Comparison of ENCODE assay signal across 13 cellular contexts in genomic region chr2:133197156-133197555, GRCh38.
DNase-seq lines count a peak whose midpoint lies in the region; ATAC-seq and TF ChIP-seq lines count a peak whose summit lies in the region.
"Had no signal": no experiment of that assay in that cellular context is flagged by ENCODE, and none has a peak within 500 bp of the region (broad histone marks: within the 10 kb centered on the region; RNA-seq: fewer than 3 reads in every experiment).

No MANE protein-coding gene starts in this region.

- ATAC-seq in IMR-90 (ENCODE audit: low read depth), result no peak
- ATAC-seq: HepG2 had no signal

- no peak overlapping the region for H3K56ac ChIP-seq in IMR-90 (ENCODE audit: extremely low read depth, insufficient read depth, low read length)

- peak; percentile 7 for DNase-seq in NCI-H510A treated with DMSO at 0.1 percent for 48 hours (lab: John Stamatoyannopoulos, UW)
- DNase-seq in NCI-H510A (lab: John Stamatoyannopoulos, UW), result no peak
- DNase-seq in IMR-90, result no peak
- DNase-seq in epithelial cell of esophagus (ENCODE audit: low read depth), result peak; percentile 62
- DNase-seq in mesenchymal stem cell, result no peak
- no peak for DNase-seq in stimulated activated CD4-positive, alpha-beta T cell treated with anti-CD3 and anti-CD28 coated beads, Interleukin-2, amount 100 ng/mL, for 24 hours
- DNase-seq in 8988T, result no peak
- DNase-seq: AML-193; Caco-2; CD4-positive, alpha-beta T cell; H9 had no signal

- no peak overlapping the region for H2AK9ac ChIP-seq in IMR-90 (replicated peaks; ENCODE audit: low read depth, low read length, poor library complexity)

- intact Hi-C loops in IMR-90 (cut with micrococcal nuclease), result loop anchor here (10.0 kb wide), 1 partner anchor 208 kb away; no protein-coding TSS in a partner anchor

- in situ Hi-C loops in IMR-90 (cut with MboI; ENCODE audit: low sequenced_read_pairs), result no loop called here

- H2BK5ac ChIP-seq in IMR-90 (ENCODE audit: low read depth, low read length, poor library complexity, severe bottlenecking), result no peak overlapping the region
- H2BK5ac ChIP-seq in mesenchymal stem cell (ENCODE audit: low read depth, low read length, poor library complexity, severe bottlenecking), result no peak overlapping the region

- H3K79me1 ChIP-seq in IMR-90 (ENCODE audit: low read depth in 1 of 2, low read length in 2 of 2) (peaks cover 25 to 37% of the 10 kb centered on the region in 2 experiments), mesenchymal stem cell (replicated peaks; ENCODE audit: low read length, poor library complexity, severe bottlenecking) (peaks cover 11% of the 10 kb centered on the region)

- H3K9ac ChIP-seq in IMR-90 (ENCODE audit: low read depth, low read length), result no peak overlapping the region
- H3K9ac ChIP-seq in mesenchymal stem cell (ENCODE audit: low read length), result no peak overlapping the region

- no peak overlapping the region for H3K23ac ChIP-seq in IMR-90 (ENCODE audit: low read depth, low read length)
- H3K23ac ChIP-seq in mesenchymal stem cell (ENCODE audit: low read length in 2 of 2), result no peak overlapping the region

- BruUV-seq in IMR-90 (replicated peaks; lab: Mats Ljungman, UMichigan), result no TSS peak

- H3K14ac ChIP-seq in IMR-90 (replicated peaks; ENCODE audit: low read depth, low read length) (no peak overlapping the region), mesenchymal stem cell (ENCODE audit: low read length in 2 of 2) (no peak overlapping the region)

- TF ChIP-seq CTCF in IMR-90 (conservative IDR thresholded peaks at IDR 0.05; ENCODE audit: low read depth, low read length) (no peak), epithelial cell of esophagus (IDR thresholded peaks at IDR 0.05; ENCODE audit: insufficient read depth, low read depth, low read length, missing control alignments) (no peak)

- H3K9me3 ChIP-seq in IMR-90 (ENCODE audit: control insufficient read depth, insufficient read depth, low read length) (no peaks in the 10 kb centered on the region), mesenchymal stem cell (ENCODE audit: control insufficient read depth, low read length) (no peaks in the 10 kb centered on the region)
- H3K9me3 ChIP-seq: Caco-2 had no signal

- dilution Hi-C loops in IMR-90 (cut with HindIII; ENCODE audit: low sequenced_read_pairs, unreplicated experiment), result no loop called here

- TF ChIP-seq RAD21 in IMR-90 (IDR thresholded peaks at IDR 0.05; ENCODE audit: low read length), result no peak

- CTCF ChIA-PET in IMR-90 (lab: Yijun Ruan, JAX), result no interaction called here

- no peak overlapping the region for H3K4me3 ChIP-seq in IMR-90 (ENCODE audit: insufficient read depth, low read depth, low read length)
- H3K4me3 ChIP-seq in epithelial cell of esophagus (ENCODE audit: low read length), result no peak overlapping the region
- no peak overlapping the region for H3K4me3 ChIP-seq in mesenchymal stem cell (ENCODE audit: insufficient read depth in 1 of 2, low read depth in 1 of 2, low read length in 2 of 2)

- H3K9me1 ChIP-seq in IMR-90 (ENCODE audit: insufficient read depth, low read length), result no peaks in the 10 kb centered on the region; the same call in 1 of the 2 replicates

- no peaks in the 10 kb centered on the region for H4K20me1 ChIP-seq in IMR-90 (ENCODE audit: insufficient read depth, low read length)

- no CpG with 5 or more reads among the region's 2 CpGs for WGBS in IMR-90 (ENCODE audit: extremely low coverage in 2 of 2, insufficient read length in 1 of 2), 2 experiments
- WGBS in mesenchymal stem cell, result 66% methylated on average over 2 of the region's 2 CpGs

- H3K4me2 ChIP-seq in IMR-90 (ENCODE audit: low read depth, low read length) (no peak overlapping the region), mesenchymal stem cell (ENCODE audit: low read length, poor library complexity, severe bottlenecking) (no peak overlapping the region)

- H2BK15ac ChIP-seq in IMR-90 (ENCODE audit: low read depth, low read length), result 0 out of 3 replicates have a peak overlapping the region, but pooled peaks have one; percentile 12
- no peak overlapping the region for H2BK15ac ChIP-seq in mesenchymal stem cell (ENCODE audit: low read depth, poor library complexity, severe bottlenecking)

- H3K4me1 ChIP-seq in IMR-90 (ENCODE audit: control insufficient read depth, insufficient read depth, low read length) (peaks cover 13% of the 10 kb centered on the region), mesenchymal stem cell (ENCODE audit: control insufficient read depth, insufficient read depth, low read depth, low read length) (no peaks in the 10 kb centered on the region)
- H3K4me1 ChIP-seq: Caco-2 had no signal

- no peak overlapping the region; the same call in 1 of the 2 replicates for H4K5ac ChIP-seq in IMR-90 (ENCODE audit: low read depth, low read length)

- no peaks in the 10 kb centered on the region for H3K36me3 ChIP-seq in IMR-90 (ENCODE audit: control insufficient read depth, insufficient read depth, low read length)
- no peaks in the 10 kb centered on the region for H3K36me3 ChIP-seq in mesenchymal stem cell (ENCODE audit: control insufficient read depth in 1 of 2, insufficient read depth in 2 of 2, low read depth in 1 of 2, low read length in 2 of 2)

- H4K91ac ChIP-seq in IMR-90 (ENCODE audit: insufficient read depth, low read depth, low read length) (no peak overlapping the region), mesenchymal stem cell (ENCODE audit: low read length) (no peak overlapping the region)

- H2AK5ac ChIP-seq in IMR-90 (ENCODE audit: low read depth, low read length) (no peak overlapping the region), mesenchymal stem cell (ENCODE audit: low read length, severe bottlenecking) (peak overlapping the region; percentile 7)

- no peak for TF ChIP-seq POLR2A in IMR-90 (IDR thresholded peaks at IDR 0.05; ENCODE audit: low read depth, low read length)

- H2AFZ ChIP-seq in IMR-90 (replicated peaks; ENCODE audit: low read length, poor library complexity) (no peak overlapping the region), mesenchymal stem cell (ENCODE audit: low read depth, low read length) (no peak overlapping the region)

- H2BK20ac ChIP-seq in IMR-90 (ENCODE audit: low read depth, low read length), result no peak overlapping the region

- peak overlapping the region; percentile 37; the same call in 1 of the 2 replicates for H3K18ac ChIP-seq in IMR-90 (ENCODE audit: low read depth, low read length)
- H3K18ac ChIP-seq in mesenchymal stem cell (ENCODE audit: low read depth in 1 of 2, low read length in 2 of 2), result no peak overlapping the region

- H2BK120ac ChIP-seq in IMR-90 (ENCODE audit: low read depth, low read length) (0 out of 2 replicates have a peak overlapping the region, but pooled peaks have one; percentile 0), mesenchymal stem cell (ENCODE audit: low read depth, low read length) (no peak overlapping the region)

- H3K4ac ChIP-seq in IMR-90 (ENCODE audit: low read depth, low read length), result no peak overlapping the region
- H3K4ac ChIP-seq in mesenchymal stem cell (ENCODE audit: low read depth in 1 of 2, low read length in 2 of 2), result no peak overlapping the region

- no peak overlapping the region for H3K27ac ChIP-seq in IMR-90 (ENCODE audit: insufficient read depth, low read length)
- no peak overlapping the region for H3K27ac ChIP-seq in mesenchymal stem cell (ENCODE audit: low read length, poor library complexity, severe bottlenecking)
- H3K27ac ChIP-seq: C4-2B had no signal

- POLR2A ChIA-PET in IMR-90 (lab: Charles Lee; ENCODE audit: unreplicated experiment), result interaction anchor here (0.5 kb wide), 1 partner anchor 133 kb away, joined by 5 read pairs; no protein-coding TSS in a partner anchor

- H4K8ac ChIP-seq in IMR-90 (ENCODE audit: low read depth in 2 of 2, low read length in 2 of 2), result no peak overlapping the region
- no peak overlapping the region for H4K8ac ChIP-seq in mesenchymal stem cell (ENCODE audit: low read length)

- H3K27me3 ChIP-seq in IMR-90 (ENCODE audit: control insufficient read depth, insufficient read depth, low read length) (no peaks in the 10 kb centered on the region), mesenchymal stem cell (ENCODE audit: control insufficient read depth in 1 of 2, insufficient read depth in 1 of 2, low read length in 2 of 2) (no peaks in the 10 kb centered on the region)

- no peak overlapping the region for H2BK12ac ChIP-seq in mesenchymal stem cell (ENCODE audit: low read length in 2 of 2)

TF ChIP-seq in IMR-90, 13 proteins besides CTCF, POLR2A, EP300 and RAD21:
- TF ChIP-seq CHD1 (IDR thresholded peaks at IDR 0.05; ENCODE audit: low read depth, low read length) (no peak), FOS (IDR thresholded peaks at IDR 0.05; ENCODE audit: low read depth, low read length) (no peak), BHLHE40 (IDR thresholded peaks at IDR 0.05; ENCODE audit: low read depth, low read length) (no peak), RCOR1 (IDR thresholded peaks at IDR 0.05; ENCODE audit: insufficient replicate concordance, low read length) (no peak), MAFK (IDR thresholded peaks at IDR 0.05; ENCODE audit: low read depth, low read length) (no peak), ELK1 (IDR thresholded peaks at IDR 0.05; ENCODE audit: borderline replicate concordance, low read depth, low read length) (no peak), USF2 (IDR thresholded peaks at IDR 0.05; ENCODE audit: low read depth, low read length) (no peak)

Comparison
In these comparisons a context has a peak if more than half of its experiments do, and no peak if none do; other contexts are left out.
1. DNase-seq: peak in NCI-H510A treated with DMSO at 0.1 percent for 48 hours (single experiment) and epithelial cell of esophagus (single experiment); none in NCI-H510A (single experiment), IMR-90 (single experiment), mesenchymal stem cell (single experiment), stimulated activated CD4-positive, alpha-beta T cell treated with anti-CD3 and anti-CD28 coated beads, Interleukin-2, amount 100 ng/mL, for 24 hours (0 of 2) and 8988T (single experiment).